ENCODE assay signal across 35 cellular contexts in genomic region chr22:28791124-28791523, GRCh38. TPM values are rescaled to one million over a fixed set of nuclear protein-coding genes. Genes with fewer than 3 reads are reported as not detected.
A peak's percentile ranks its signal among the peaks of the same experiment; 100 is the strongest.
DNase-seq lines count a peak whose midpoint lies in the region; ATAC-seq, FAIRE-seq and TF ChIP-seq lines count a peak whose summit lies in the region.
"Had no signal": no experiment of that assay in that cellular context is flagged by ENCODE, and none has a peak within 500 bp of the region (broad histone marks: within the 10 kb centered on the region; RNA-seq: fewer than 3 reads in every experiment).

No MANE protein-coding gene starts in this region.

- no peaks in the 10 kb centered on the region for H3K9me3 ChIP-seq in Loucy (ENCODE audit: insufficient read depth, low read depth, low read length)
- H3K9me3 ChIP-seq in transverse colon: no peaks in the 10 kb centered on the region
- H3K9me3 ChIP-seq in small intestine (ENCODE audit: control insufficient read depth, low read depth): no peaks in the 10 kb centered on the region
- H3K9me3 ChIP-seq: heart right ventricle, prostate gland, sigmoid colon, SJCRH30 had no signal

- TF ChIP-seq EP300 in transverse colon (IDR thresholded peaks at IDR 0.05; ENCODE audit: low read depth): no peak

- in situ Hi-C loops in transverse colon (cut with MboI; ENCODE audit: low pct_ligation_motif_present in 1 of 4, low pct_unique_long_range_greater_than_20kb in 1 of 4, low sequenced_read_pairs in 3 of 4): no loop called here

- DNase-seq in activated naive CD8-positive, alpha-beta T cell treated with anti-CD3 and anti-CD28 coated beads, Interleukin-2, amount 10 ng/mL, durations not matched to agents 7 days and 5 days: no peak
- no peak for DNase-seq in activated naive CD8-positive, alpha-beta T cell treated with anti-CD3 and anti-CD28 coated beads, Interleukin-2, amount 50 U/mL, for 24 hours
- DNase-seq in central memory CD8-positive, alpha-beta T cell (ENCODE audit: low spot score in 2 of 2): no peak
- DNase-seq in transverse colon: no peak
- DNase-seq in HuH-7.5 (ENCODE audit: low spot score): no peak
- DNase-seq in small intestine: no peak
- DNase-seq: 8988T; activated B cell treated with CpG ODN at 0.5 μM for 24 hours; activated CD4-positive, alpha-beta T cell treated with anti-CD3 and anti-CD28 coated beads, Interleukin-2, amount 50 U/mL, for 4 hours; activated CD8-positive, alpha-beta memory T cell treated with anti-CD3 and anti-CD28 coated beads, Interleukin-2, amount 50 U/mL, for 48 hours; activated naive CD4-positive, alpha-beta T cell treated with anti-CD3 and anti-CD28 coated beads for 36 hours; CD4-positive, alpha-beta memory T cell; dorsolateral prefrontal cortex; foreskin melanocyte; H9; heart right ventricle; kidney; midbrain; naive B cell; NCI-H1436; NCI-H226; NCI-H69; nucleus accumbens; sigmoid colon; SJCRH30; substantia nigra; T-helper 1 cell had no signal

- H3K4me2 ChIP-seq in Loucy (ENCODE audit: low read depth, low read length, poor library complexity, severe bottlenecking): peak overlapping the region; percentile 64

- no peaks in the 10 kb centered on the region for H3K9me2 ChIP-seq in Loucy (replicated peaks; ENCODE audit: low read depth, low read length)

- FAIRE-seq in small intestine (lab: Jason Lieb, UNC): no peak
- FAIRE-seq: kidney, RCC 7860 had no signal

- H3K27ac ChIP-seq in transverse colon: peak overlapping the region; percentile 30 to 67 (median 56)
- H3K27ac ChIP-seq in small intestine (ENCODE audit: low read depth in 1 of 2, low read length in 1 of 2): peak overlapping the region in 1 of 2 donors; percentile 54
- H3K27ac ChIP-seq: prostate gland, sigmoid colon, SJCRH30 had no signal

- H2AFZ ChIP-seq in Loucy (ENCODE audit: low read length): no peak overlapping the region

- H3K79me2 ChIP-seq in Loucy (ENCODE audit: insufficient read depth, low read length): peaks cover 45% of the 10 kb centered on the region

- no peak for ATAC-seq in activated naive CD8-positive, alpha-beta T cell treated with anti-CD3 and anti-CD28 coated beads, Interleukin-2, amount 10 ng/mL, durations not matched to agents 7 days and 5 days (ENCODE audit: low read depth)
- no peak for ATAC-seq in activated naive CD8-positive, alpha-beta T cell treated with anti-CD3 and anti-CD28 coated beads, Interleukin-2, amount 50 U/mL, for 24 hours
- ATAC-seq in central memory CD8-positive, alpha-beta T cell (replicated peaks; ENCODE audit: extremely low read depth, poor library complexity, severe bottlenecking): no peak
- ATAC-seq in activated T-helper 17 cell treated with anti-CD3 and anti-CD28 coated beads, Interleukin-2, amount 50 U/mL, for 72 hours (replicated peaks): no peak
- ATAC-seq: heart right ventricle had no signal

- H4K20me1 ChIP-seq in Loucy (ENCODE audit: insufficient read depth, low read length, poor library complexity, severe bottlenecking): peaks cover 22% of the 10 kb centered on the region

- H3F3A ChIP-seq in Loucy (ENCODE audit: low read depth): peaks cover 31% of the 10 kb centered on the region

- TF ChIP-seq CTCF in Loucy (conservative IDR thresholded peaks at IDR 0.05; ENCODE audit: low read length) (no peak), transverse colon (IDR thresholded peaks at IDR 0.05) (no peak)

- H3K4me3 ChIP-seq in Loucy (ENCODE audit: low read length, poor library complexity, severe bottlenecking) (no peak overlapping the region), transverse colon (no peak overlapping the region), small intestine (ENCODE audit: low read depth in 1 of 2, low read length in 2 of 2) (no peak overlapping the region)
- H3K4me3 ChIP-seq: dorsolateral prefrontal cortex, heart right ventricle, prostate gland, sigmoid colon, SJCRH30 had no signal

- H3K27me3 Mint-ChIP-seq in activated naive CD8-positive, alpha-beta T cell treated with anti-CD3 and anti-CD28 coated beads, Interleukin-2, amount 10 ng/mL, durations not matched to agents 7 days and 5 days: no peaks in the 10 kb centered on the region
- H3K27me3 Mint-ChIP-seq in activated naive CD8-positive, alpha-beta T cell treated with anti-CD3 and anti-CD28 coated beads, Interleukin-2, amount 50 U/mL, for 24 hours: no peaks in the 10 kb centered on the region
- H3K27me3 Mint-ChIP-seq in central memory CD8-positive, alpha-beta T cell: no peaks in the 10 kb centered on the region
- H3K27me3 Mint-ChIP-seq in activated T-helper 17 cell treated with anti-CD3 and anti-CD28 coated beads, Interleukin-2, amount 50 U/mL, for 72 hours: no peaks in the 10 kb centered on the region
- H3K27me3 Mint-ChIP-seq: activated B cell treated with CpG ODN at 0.5 μM for 24 hours; brain; CD4-positive, alpha-beta memory T cell; naive B cell; type B pancreatic cell had no signal

- peaks cover 46% of the 10 kb centered on the region for H3K36me3 Mint-ChIP-seq in activated naive CD8-positive, alpha-beta T cell treated with anti-CD3 and anti-CD28 coated beads, Interleukin-2, amount 10 ng/mL, durations not matched to agents 7 days and 5 days
- H3K36me3 Mint-ChIP-seq in activated naive CD8-positive, alpha-beta T cell treated with anti-CD3 and anti-CD28 coated beads, Interleukin-2, amount 50 U/mL, for 24 hours (ENCODE audit: low read depth): peaks cover 34% of the 10 kb centered on the region
- peaks cover 45% of the 10 kb centered on the region for H3K36me3 Mint-ChIP-seq in central memory CD8-positive, alpha-beta T cell (ENCODE audit: insufficient read depth)
- H3K36me3 Mint-ChIP-seq in activated T-helper 17 cell treated with anti-CD3 and anti-CD28 coated beads, Interleukin-2, amount 50 U/mL, for 72 hours (ENCODE audit: low read depth): peaks cover 85% of the 10 kb centered on the region

- no peaks in the 10 kb centered on the region for H3K9me3 Mint-ChIP-seq in activated naive CD8-positive, alpha-beta T cell treated with anti-CD3 and anti-CD28 coated beads, Interleukin-2, amount 10 ng/mL, durations not matched to agents 7 days and 5 days
- H3K9me3 Mint-ChIP-seq in activated naive CD8-positive, alpha-beta T cell treated with anti-CD3 and anti-CD28 coated beads, Interleukin-2, amount 50 U/mL, for 24 hours: no peaks in the 10 kb centered on the region
- no peaks in the 10 kb centered on the region for H3K9me3 Mint-ChIP-seq in central memory CD8-positive, alpha-beta T cell
- no peaks in the 10 kb centered on the region for H3K9me3 Mint-ChIP-seq in activated T-helper 17 cell treated with anti-CD3 and anti-CD28 coated beads, Interleukin-2, amount 50 U/mL, for 72 hours
- H3K9me3 Mint-ChIP-seq: activated B cell treated with CpG ODN at 0.5 μM for 24 hours; activated naive CD4-positive, alpha-beta T cell treated with anti-CD3 and anti-CD28 coated beads for 36 hours; activated T-helper 1 cell treated with anti-CD3 and anti-CD28 coated beads, Interleukin-12 subunit alpha, Interleukin-12 subunit beta, Interleukin-2, Interleukin-4 antibody, amounts not matched to agents 30 ng/mL and 10 ng/mL and 1 ng/mL, durations not matched to agents 14 hours and 24 hours and 36 hours; brain; CD4-positive, alpha-beta memory T cell; H9; naive B cell; stimulated activated effector memory CD8-positive, alpha-beta T cell treated with anti-CD3 and anti-CD28 coated beads, Interleukin-12 subunit alpha, Interleukin-12 subunit beta, amount 100 ng/mL, for 72 hours; type B pancreatic cell had no signal

- WGBS in transverse colon (ENCODE audit: low coverage in 1 of 2), 2 donors: 89% methylated on average over 5 of the region's 5 CpGs; no CpG with 5 or more reads in 1 of the 2 donors
- 92 to 96% (median 93%) methylated on average over 5 of the region's 5 CpGs for WGBS in small intestine, 3 donors

- H3K36me3 ChIP-seq in Loucy (ENCODE audit: insufficient read depth, low read length) (peaks cover 52% of the 10 kb centered on the region), transverse colon (peaks cover 0 to 29% (median 14%) of the 10 kb centered on the region in 4 donors), small intestine (ENCODE audit: control insufficient read depth in 2 of 2, insufficient read depth in 2 of 2, low read length in 2 of 2) (peaks cover 22 to 24% of the 10 kb centered on the region in 2 donors)

- H3K4me3 Mint-ChIP-seq in activated naive CD8-positive, alpha-beta T cell treated with anti-CD3 and anti-CD28 coated beads, Interleukin-2, amount 10 ng/mL, durations not matched to agents 7 days and 5 days: no peak overlapping the region
- H3K4me3 Mint-ChIP-seq in activated naive CD8-positive, alpha-beta T cell treated with anti-CD3 and anti-CD28 coated beads, Interleukin-2, amount 50 U/mL, for 24 hours: no peak overlapping the region
- H3K4me3 Mint-ChIP-seq in central memory CD8-positive, alpha-beta T cell: no peak overlapping the region
- H3K4me3 Mint-ChIP-seq in activated T-helper 17 cell treated with anti-CD3 and anti-CD28 coated beads, Interleukin-2, amount 50 U/mL, for 72 hours: no peak overlapping the region
- H3K4me3 Mint-ChIP-seq: activated B cell treated with CpG ODN at 0.5 μM for 24 hours; activated naive CD4-positive, alpha-beta T cell treated with anti-CD3 and anti-CD28 coated beads for 36 hours; activated T-helper 1 cell treated with anti-CD3 and anti-CD28 coated beads, Interleukin-12 subunit alpha, Interleukin-12 subunit beta, Interleukin-2, Interleukin-4 antibody, amounts not matched to agents 30 ng/mL and 10 ng/mL and 1 ng/mL, durations not matched to agents 14 hours and 24 hours and 36 hours; brain; H9; stimulated activated effector memory CD8-positive, alpha-beta T cell treated with anti-CD3 and anti-CD28 coated beads, Interleukin-12 subunit alpha, Interleukin-12 subunit beta, amount 100 ng/mL, for 72 hours; type B pancreatic cell had no signal

- peaks cover 58% of the 10 kb centered on the region for H3K4me1 Mint-ChIP-seq in activated naive CD8-positive, alpha-beta T cell treated with anti-CD3 and anti-CD28 coated beads, Interleukin-2, amount 10 ng/mL, durations not matched to agents 7 days and 5 days
- peaks cover 47% of the 10 kb centered on the region for H3K4me1 Mint-ChIP-seq in activated naive CD8-positive, alpha-beta T cell treated with anti-CD3 and anti-CD28 coated beads, Interleukin-2, amount 50 U/mL, for 24 hours
- H3K4me1 Mint-ChIP-seq in central memory CD8-positive, alpha-beta T cell: peaks cover 47% of the 10 kb centered on the region
- H3K4me1 Mint-ChIP-seq in activated T-helper 17 cell treated with anti-CD3 and anti-CD28 coated beads, Interleukin-2, amount 50 U/mL, for 72 hours: peaks cover 23% of the 10 kb centered on the region
- H3K4me1 Mint-ChIP-seq: H9 had no signal

- intact Hi-C loops in transverse colon (cut with DNase I; ENCODE audit: low total_unique reads): no loop called here

- H3K27ac Mint-ChIP-seq in activated naive CD8-positive, alpha-beta T cell treated with anti-CD3 and anti-CD28 coated beads, Interleukin-2, amount 10 ng/mL, durations not matched to agents 7 days and 5 days: peak overlapping the region; percentile 21
- no peak overlapping the region for H3K27ac Mint-ChIP-seq in activated naive CD8-positive, alpha-beta T cell treated with anti-CD3 and anti-CD28 coated beads, Interleukin-2, amount 50 U/mL, for 24 hours
- H3K27ac Mint-ChIP-seq in central memory CD8-positive, alpha-beta T cell (ENCODE audit: low read depth): peak overlapping the region; percentile 29
- H3K27ac Mint-ChIP-seq in activated T-helper 17 cell treated with anti-CD3 and anti-CD28 coated beads, Interleukin-2, amount 50 U/mL, for 72 hours: no peak overlapping the region
- H3K27ac Mint-ChIP-seq: activated naive CD4-positive, alpha-beta T cell treated with anti-CD3 and anti-CD28 coated beads for 36 hours; H9; type B pancreatic cell had no signal

- no peak overlapping the region for H3K9ac ChIP-seq in Loucy (ENCODE audit: low read depth, low read length, poor library complexity, severe bottlenecking)

- TF ChIP-seq POLR2A in transverse colon (IDR thresholded peaks at IDR 0.05): no peak

- H3K4me1 ChIP-seq in Loucy (ENCODE audit: insufficient read depth, low read length, poor library complexity, severe bottlenecking): peaks cover 50% of the 10 kb centered on the region
- peaks cover 4 to 42% (median 9%) of the 10 kb centered on the region in 4 donors for H3K4me1 ChIP-seq in transverse colon
- peaks cover 0 to 3% of the 10 kb centered on the region in 2 donors for H3K4me1 ChIP-seq in small intestine (ENCODE audit: control insufficient read depth in 2 of 2, insufficient read depth in 1 of 2, low read depth in 1 of 2, low read length in 1 of 2)
- H3K4me1 ChIP-seq: prostate gland, SJCRH30 had no signal

- POLR2A ChIA-PET in activated naive CD8-positive, alpha-beta T cell treated with anti-CD3 and anti-CD28 coated beads, Interleukin-2, amount 10 ng/mL, durations not matched to agents 7 days and 5 days (lab: Charles Lee): interaction anchor here (0.7 to 3.5 kb wide), 5 partner anchors 9 to 240 kb away, joined by 3 to 18 read pairs (median 4); partner anchors contain the start of gene XBP1

- H3K27me3 ChIP-seq in Loucy (ENCODE audit: insufficient read depth, low read length, poor library complexity, severe bottlenecking) (no peaks in the 10 kb centered on the region), transverse colon (no peaks in the 10 kb centered on the region), small intestine (ENCODE audit: control insufficient read depth in 2 of 2, insufficient read depth in 2 of 2, low read length in 2 of 2) (no peaks in the 10 kb centered on the region)
- H3K27me3 ChIP-seq: dorsolateral prefrontal cortex, heart right ventricle, sigmoid colon, SJCRH30 had no signal

RNA-seq across cellular contexts. Expression of gene XBP1, which starts 9.2 kb away (rescaled TPM):
- total RNA-seq in activated naive CD8-positive, alpha-beta T cell treated with anti-CD3 and anti-CD28 coated beads, Interleukin-2, amount 10 ng/mL, durations not matched to agents 7 days and 5 days: 100 to 1,000 TPM; 178 to 179 TPM
- total RNA-seq in transverse colon: 100 to 1,000 TPM in 3 of 4 donors, 10 to 100 TPM in 1; 68.1 to 263 (median 190) TPM
- 10 to 100 TPM; 55.4 to 62.3 TPM for total RNA-seq in activated T-helper 17 cell treated with anti-CD3 and anti-CD28 coated beads, Interleukin-2, amount 50 U/mL, for 72 hours
- 100 to 1,000 TPM in 2 of 3 donors, 10 to 100 TPM in 1; 60.2 to 232 (median 113) TPM for polyA plus RNA-seq in small intestine

RNA-seq across cellular contexts. Expression of gene CCDC117, which starts 18.6 kb away (rescaled TPM):
- total RNA-seq in activated naive CD8-positive, alpha-beta T cell treated with anti-CD3 and anti-CD28 coated beads, Interleukin-2, amount 10 ng/mL, durations not matched to agents 7 days and 5 days: 10 to 100 TPM; 27.8 to 28.0 TPM
- total RNA-seq in transverse colon: 10 to 100 TPM; 16.8 to 25.6 (median 20.6) TPM
- 10 to 100 TPM; 16.0 to 20.0 TPM for total RNA-seq in activated T-helper 17 cell treated with anti-CD3 and anti-CD28 coated beads, Interleukin-2, amount 50 U/mL, for 72 hours
- 10 to 100 TPM in 1 of 3 donors, 1 to 10 TPM in 2; 7.8 to 10.3 (median 8.5) TPM for polyA plus RNA-seq in small intestine

RNA-seq across cellular contexts. Expression of gene HSCB, which starts 49.3 kb away (rescaled TPM):
- total RNA-seq in activated naive CD8-positive, alpha-beta T cell treated with anti-CD3 and anti-CD28 coated beads, Interleukin-2, amount 10 ng/mL, durations not matched to agents 7 days and 5 days: 10 to 100 TPM; 15.1 to 18.1 TPM
- total RNA-seq in transverse colon: 10 to 100 TPM in 3 of 4 donors, 1 to 10 TPM in 1; 2.6 to 25.3 (median 20.5) TPM
- total RNA-seq in activated T-helper 17 cell treated with anti-CD3 and anti-CD28 coated beads, Interleukin-2, amount 50 U/mL, for 72 hours: 10 to 100 TPM; 18.9 to 20.3 TPM
- polyA plus RNA-seq in small intestine: 10 to 100 TPM; 19.2 to 21.2 (median 19.5) TPM

RNA-seq across cellular contexts. Expression of gene CHEK2, which starts 49.5 kb away (rescaled TPM):
- total RNA-seq in activated naive CD8-positive, alpha-beta T cell treated with anti-CD3 and anti-CD28 coated beads, Interleukin-2, amount 10 ng/mL, durations not matched to agents 7 days and 5 days: 10 to 100 TPM; 33.6 to 36.7 TPM
- 10 to 100 TPM in 2 of 4 donors, 1 to 10 TPM in 1, not detected in 1; 6.6 to 12.1 (median 10.8) TPM for total RNA-seq in transverse colon
- total RNA-seq in activated T-helper 17 cell treated with anti-CD3 and anti-CD28 coated beads, Interleukin-2, amount 50 U/mL, for 72 hours: 10 to 100 TPM; 27.0 to 40.1 TPM
- 10 to 100 TPM in 1 of 3 donors, 1 to 10 TPM in 2; 6.5 to 21.5 (median 8.5) TPM for polyA plus RNA-seq in small intestine

Comparison
In these comparisons a context has a peak if more than half of its experiments do, and no peak if none do; other contexts are left out.
1. H3K27ac Mint-ChIP-seq: peak in activated naive CD8-positive, alpha-beta T cell treated with anti-CD3 and anti-CD28 coated beads, Interleukin-2, amount 10 ng/mL, durations not matched to agents 7 days and 5 days (single experiment) and central memory CD8-positive, alpha-beta T cell (single experiment); none in activated naive CD8-positive, alpha-beta T cell treated with anti-CD3 and anti-CD28 coated beads, Interleukin-2, amount 50 U/mL, for 24 hours (single experiment) and activated T-helper 17 cell treated with anti-CD3 and anti-CD28 coated beads, Interleukin-2, amount 50 U/mL, for 72 hours (single experiment).